ENCODE assay signal across 33 cellular contexts in the genomic region with DNA sequence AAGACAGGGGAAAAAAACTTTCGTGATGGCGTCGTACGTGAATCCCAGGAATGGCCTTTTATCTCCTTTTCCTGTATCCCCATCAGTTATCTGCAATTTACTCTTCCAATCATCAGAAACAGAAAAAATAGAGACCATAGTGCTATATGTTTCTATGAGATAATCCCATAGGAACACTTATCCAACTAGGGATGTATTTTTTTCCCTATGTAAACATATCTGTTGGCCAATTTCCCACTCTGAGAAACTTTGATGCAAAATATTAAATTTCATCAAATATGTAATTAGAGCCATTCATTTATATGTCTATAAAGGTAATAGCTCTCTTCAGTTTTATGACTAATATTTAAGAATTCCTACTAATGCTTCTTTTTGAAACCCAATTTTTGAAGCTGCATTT.
"Had no signal": no experiment of that assay in that cellular context is flagged by ENCODE, and none has a peak within 500 bp of the region (broad histone marks: within the 10 kb centered on the region; RNA-seq: fewer than 3 reads in every experiment).

A gene with protein sequence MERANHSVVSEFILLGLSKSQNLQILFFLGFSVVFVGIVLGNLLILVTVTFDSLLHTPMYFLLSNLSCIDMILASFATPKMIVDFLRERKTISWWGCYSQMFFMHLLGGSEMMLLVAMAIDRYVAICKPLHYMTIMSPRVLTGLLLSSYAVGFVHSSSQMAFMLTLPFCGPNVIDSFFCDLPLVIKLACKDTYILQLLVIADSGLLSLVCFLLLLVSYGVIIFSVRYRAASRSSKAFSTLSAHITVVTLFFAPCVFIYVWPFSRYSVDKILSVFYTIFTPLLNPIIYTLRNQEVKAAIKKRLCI (minus strand): TSS at position 101 of the 400 bp plus-strand sequence. CDS start 1,280 bp downstream, outside the sequence.

- DNase-seq: Karpas-422, Kasumi-1, KG1, MG63, MM.1S, MV-4-11, NCI-H1048, NCI-H1092, NCI-H1092 treated with DMSO at 0.1 percent for 48 hours, NCI-H1417, NCI-H1417 treated with DMSO at 0.1 percent for 48 hours, NCI-H1436, NCI-H1436 treated with DMSO at 0.1 percent for 48 hours, NCI-H146, NCI-H1694, NCI-H1694 treated with DMSO at 0.1 percent for 48 hours, NCI-H187, NCI-H187 treated with DMSO at 0.1 percent for 48 hours, NCI-H1930, NCI-H2029, NCI-H2029 treated with DMSO at 0.1 percent for 48 hours, NCI-H2081, NCI-H2081 treated with DMSO at 0.1 percent for 48 hours, NCI-H2107, NCI-H2171, NCI-H2171 treated with DMSO at 0.1 percent for 48 hours, NCI-H2227 treated with DMSO at 0.1 percent for 48 hours, NCI-H226, NCI-H345, NCI-H446, NCI-H446 treated with DMSO at 0.1 percent for 48 hours, NCI-H510A, NCI-H510A treated with DMSO at 0.1 percent for 48 hours had no signal
